In the genomic region with DNA sequence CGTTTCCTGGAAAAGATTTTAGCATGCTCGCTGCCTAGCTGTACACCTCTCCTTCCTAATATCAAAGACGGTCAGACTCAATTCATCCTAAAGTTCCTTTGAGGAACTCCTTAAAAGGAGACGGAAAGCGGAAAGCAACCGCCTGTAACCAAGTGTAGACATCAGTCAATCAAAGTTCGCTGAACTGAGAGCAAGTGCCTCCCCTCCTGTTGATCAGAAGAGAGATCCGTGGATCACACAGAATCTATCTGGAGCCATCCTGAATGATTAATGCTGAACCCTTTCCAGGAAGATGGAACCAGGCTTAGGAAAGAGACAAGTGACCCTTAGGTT, we compare ENCODE assay signal across 8 cellular contexts. TPM values are rescaled to one million over a fixed set of nuclear protein-coding genes. Genes with fewer than 3 reads are reported as not detected.
A peak's percentile ranks its signal among the peaks of the same experiment; 100 is the strongest.
DNase-seq lines count a peak whose midpoint lies in the region; TF ChIP-seq lines count a peak whose summit lies in the region.

No MANE protein-coding gene starts in this region.

- intact Hi-C loops in stomach (cut with DNase I; ENCODE audit: low total_unique reads): loop anchor here (10.0 kb wide), 1 partner anchor 61 kb away; no protein-coding TSS in a partner anchor

- H3K36me3 ChIP-seq in DOHH2 (ENCODE audit: control insufficient read depth, low read length) (peaks cover 2% of the 10 kb centered on the region; the same call in 1 of the 2 replicates), GM23248 (ENCODE audit: low read depth) (no peaks in the 10 kb centered on the region), NT2/D1 (ENCODE audit: insufficient read depth, insufficient read length, low read length) (no peaks in the 10 kb centered on the region), brain microvascular endothelial cell (replicated peaks) (no peaks in the 10 kb centered on the region), stomach (peaks cover 0 to 3% (median 1%) of the 10 kb centered on the region in 4 donors)

- H3K4me2 ChIP-seq in DOHH2 (ENCODE audit: low read length) (peak overlapping the region; percentile 87), GM23248 (ENCODE audit: unreplicated experiment) (peak overlapping the region; percentile 84)

- H2AFZ ChIP-seq in GM23248: peak overlapping the region; percentile 88

- no peak for TF ChIP-seq EP300 in stomach (IDR thresholded peaks at IDR 0.05)

- H3K9ac ChIP-seq in GM23248: peak overlapping the region; percentile 88
- peak overlapping the region; percentile 81 for H3K9ac ChIP-seq in NT2/D1 (ENCODE audit: insufficient read length, low read depth)

- H3K4me1 ChIP-seq in DOHH2 (ENCODE audit: control insufficient read depth, low read length): peaks cover 33% of the 10 kb centered on the region
- peaks cover 17% of the 10 kb centered on the region for H3K4me1 ChIP-seq in GM23248 (ENCODE audit: insufficient read depth)
- no peaks in the 10 kb centered on the region for H3K4me1 ChIP-seq in NT2/D1 (ENCODE audit: insufficient read depth, insufficient read length)
- H3K4me1 ChIP-seq in stomach: peaks cover 23 to 60% (median 35%) of the 10 kb centered on the region in 4 donors

- H3K9me3 ChIP-seq in DOHH2 (ENCODE audit: control insufficient read depth, insufficient read depth, low read length): no peaks in the 10 kb centered on the region
- H3K9me3 ChIP-seq in GM23248 (ENCODE audit: low read depth): no peaks in the 10 kb centered on the region
- H3K9me3 ChIP-seq in NT2/D1 (ENCODE audit: insufficient read depth, low read length): no peaks in the 10 kb centered on the region
- H3K9me3 ChIP-seq in stomach: no peaks in the 10 kb centered on the region

- no peaks in the 10 kb centered on the region for H3K9me2 ChIP-seq in DOHH2 (replicated peaks; ENCODE audit: control insufficient read depth, low read length)
- no peaks in the 10 kb centered on the region for H3K9me2 ChIP-seq in GM23248 (ENCODE audit: insufficient read depth)

- peaks cover 19% of the 10 kb centered on the region for H3K79me2 ChIP-seq in DOHH2 (ENCODE audit: control insufficient read depth, low read length)
- peaks cover 30% of the 10 kb centered on the region for H3K79me2 ChIP-seq in GM23248 (ENCODE audit: insufficient read depth)

- DNase-seq in GM23248: peak; percentile 29
- DNase-seq in NT2/D1 (ENCODE audit: low read depth, low spot score): no peak
- DNase-seq in brain microvascular endothelial cell: no peak
- DNase-seq in kidney glomerular epithelial cell (lab: John Stamatoyannopoulos, UW): peak; percentile 17
- DNase-seq in stomach: no peak
- DNase-seq in occipital lobe (lab: John Stamatoyannopoulos, UW): no peak
- DNase-seq in HuH-7.5 (ENCODE audit: low spot score): no peak

- in situ Hi-C loops in GM23248 (cut with MboI): no loop called here
- in situ Hi-C loops in brain microvascular endothelial cell (cut with HindIII; ENCODE audit: low pct_ligation_motif_present, low sequenced_read_pairs): no loop called here

- 9 to 19% methylated on average over 8 of the region's 8 CpGs for WGBS in GM23248 (ENCODE audit: low coverage in 1 of 2, low lambda C conversion rate in 2 of 2, missing lambda C conversion rate in 2 of 2), 2 experiments
- 1 to 3% (median 2%) methylated on average over 8 of the region's 8 CpGs for WGBS in stomach, 5 donors

- H4K20me1 ChIP-seq in DOHH2 (ENCODE audit: control insufficient read depth, insufficient read depth, low read depth, low read length): no peaks in the 10 kb centered on the region
- H4K20me1 ChIP-seq in GM23248 (ENCODE audit: insufficient read depth): no peaks in the 10 kb centered on the region

- peak overlapping the region; percentile 77 for H3K27ac ChIP-seq in DOHH2 (ENCODE audit: low read depth, low read length)
- peak overlapping the region; percentile 89 for H3K27ac ChIP-seq in GM23248
- peak overlapping the region; percentile 78 for H3K27ac ChIP-seq in brain microvascular endothelial cell
- H3K27ac ChIP-seq in stomach: peak overlapping the region; percentile 92 to 99 (median 96)

- TF ChIP-seq POLR2A in stomach (IDR thresholded peaks at IDR 0.05): no peak

- H3K4me3 ChIP-seq in DOHH2 (ENCODE audit: low read length) (peak overlapping the region; percentile 97), GM23248 (peak overlapping the region; percentile 98), NT2/D1 (ENCODE audit: insufficient read length, low read depth) (peak overlapping the region; percentile 83), brain microvascular endothelial cell (ENCODE audit: low read depth, low read length) (peak overlapping the region; percentile 94), stomach (peak overlapping the region; percentile 64 to 95 (median 78))

- peaks cover 13% of the 10 kb centered on the region for H3F3A ChIP-seq in DOHH2 (ENCODE audit: control insufficient read depth, insufficient read depth)
- peaks cover 18% of the 10 kb centered on the region for H3F3A ChIP-seq in GM23248 (ENCODE audit: insufficient read depth)

- H3K27me3 ChIP-seq in DOHH2 (ENCODE audit: control insufficient read depth, low read length) (no peaks in the 10 kb centered on the region), GM23248 (replicated peaks; ENCODE audit: insufficient read depth) (no peaks in the 10 kb centered on the region), NT2/D1 (ENCODE audit: insufficient read depth, insufficient read length) (peaks cover 5% of the 10 kb centered on the region), brain microvascular endothelial cell (replicated peaks) (no peaks in the 10 kb centered on the region), stomach (no peaks in the 10 kb centered on the region)

- no peak for TF ChIP-seq CTCF in DOHH2 (IDR thresholded peaks at IDR 0.05; ENCODE audit: low read depth, low read length, poor library complexity, severe bottlenecking)
- TF ChIP-seq CTCF in brain microvascular endothelial cell (IDR thresholded peaks at IDR 0.05; ENCODE audit: low read depth, low read length, missing control alignments): no peak
- TF ChIP-seq CTCF in stomach (IDR thresholded peaks at IDR 0.05): no peak

RNA-seq across cellular contexts. Expression of gene TEP1, which starts 0.5 kb away (rescaled TPM):
- 12.9 and 18.0 TPM in 2 replicates for total RNA-seq in GM23248 (2014; rRNA removed; shearing (Covaris generic))
- polyA plus RNA-seq in GM23248 (2016; fragmentation: Nextera tagmentation; extraction: Ambion mirVana) (4.6 and 5.2 TPM in 2 replicates), stomach (10 to 100 TPM in 1 of 3 donors, 1 to 10 TPM in 2; 9.3 to 11.6 (median 9.8) TPM)
- total RNA-seq in stomach (100 to 1,000 TPM in 1 of 5 donors, 10 to 100 TPM in 4; 16.9 to 190 (median 34.1) TPM), occipital lobe (8.4 TPM)

RNA-seq across cellular contexts. Expression of gene KLHL33, which starts 22.2 kb away (rescaled TPM):
- not detected in 2 replicates for total RNA-seq in GM23248 (2014; rRNA removed; shearing (Covaris generic))
- polyA plus RNA-seq in GM23248 (2016; fragmentation: Nextera tagmentation; extraction: Ambion mirVana) (0.05 TPM in 1 of 2 replicates, not detected in the other), stomach (under 1 TPM in 2 of 3 donors, not detected in 1; 0.05 to 0.06 TPM)
- total RNA-seq in stomach (1 to 10 TPM in 1 of 5 donors, under 1 TPM in 2, not detected in 2; under 0.01 to 4.3 (median 0.37) TPM), occipital lobe (0.31 TPM)

RNA-seq across cellular contexts. Expression of gene OSGEP, which starts 40.9 kb away (rescaled TPM):
- 29.0 and 37.8 TPM in 2 replicates for total RNA-seq in GM23248 (2014; rRNA removed; shearing (Covaris generic))
- polyA plus RNA-seq in GM23248 (2016; fragmentation: Nextera tagmentation; extraction: Ambion mirVana): 24.1 and 24.2 TPM in 2 replicates
- 10 to 100 TPM; 29.9 to 71.8 (median 59.7) TPM for total RNA-seq in stomach
- polyA plus RNA-seq in stomach: 10 to 100 TPM; 24.7 to 58.5 (median 43.4) TPM
- 36.8 TPM for total RNA-seq in occipital lobe

RNA-seq across cellular contexts. Expression of gene APEX1, which starts 41.3 kb away (rescaled TPM):
- 60.6 and 89.8 TPM in 2 replicates for total RNA-seq in GM23248 (2014; rRNA removed; shearing (Covaris generic))
- polyA plus RNA-seq in GM23248 (2016; fragmentation: Nextera tagmentation; extraction: Ambion mirVana) (124 and 129 TPM in 2 replicates), stomach (100 to 1,000 TPM; 104 to 148 (median 118) TPM)
- total RNA-seq in stomach (100 to 1,000 TPM in 4 of 5 donors, 10 to 100 TPM in 1; 70.1 to 219 (median 149) TPM), occipital lobe (56.9 TPM)

RNA-seq across cellular contexts. Expression of gene PIP4P1, which starts 47.5 kb away (rescaled TPM):
- 18.6 and 244 TPM in 2 replicates for total RNA-seq in GM23248 (2014; rRNA removed; shearing (Covaris generic))
- polyA plus RNA-seq in GM23248 (2016; fragmentation: Nextera tagmentation; extraction: Ambion mirVana) (21.6 and 22.1 TPM in 2 replicates), stomach (10 to 100 TPM; 22.6 to 30.5 (median 28.4) TPM)
- total RNA-seq in stomach (10 to 100 TPM in 3 of 5 donors, 1 to 10 TPM in 2; 2.0 to 25.6 (median 20.4) TPM), occipital lobe (26.0 TPM)

Comparison
In these comparisons a context has a peak if more than half of its experiments do, and no peak if none do; other contexts are left out.
1. DNase-seq: peak in GM23248 (single experiment) and kidney glomerular epithelial cell (single experiment); none in NT2/D1 (single experiment), brain microvascular endothelial cell (single experiment), stomach (single experiment), occipital lobe (single experiment) and HuH-7.5 (single experiment).
2. Peak in every context shown above with its lines, with median percentiles within 50 percentile points of each other: H3K27ac ChIP-seq and H3K4me3 ChIP-seq.